Comparison of ENCODE assay signal across 11 cellular contexts in genomic region chr3:62445267-62445666, GRCh38.
DNase-seq lines count a peak whose midpoint lies in the region; ATAC-seq and TF ChIP-seq lines count a peak whose summit lies in the region.
"Had no signal": no experiment of that assay in that cellular context is flagged by ENCODE, and none has a peak within 500 bp of the region (broad histone marks: within the 10 kb centered on the region; RNA-seq: fewer than 3 reads in every experiment).

No MANE protein-coding gene starts in this region.

- no peaks in the 10 kb centered on the region for H3K27me3 ChIP-seq in upper lobe of right lung

- H3K4me3 ChIP-seq in upper lobe of right lung = peak overlapping the region; percentile 34

- no peak for TF ChIP-seq CTCF in upper lobe of right lung (IDR thresholded peaks at IDR 0.05)
- no peak for TF ChIP-seq CTCF in progenitor cell of endocrine pancreas (IDR thresholded peaks at IDR 0.05; ENCODE audit: unreplicated experiment)

- intact Hi-C loops in upper lobe of right lung (cut with DNase I) = no loop called here

- peak; percentile 77 to 79 for ATAC-seq in activated T-cell treated with anti-CD3 and anti-CD28 coated beads, Interleukin-2, amount 50 U/mL, for 72 hours (replicated peaks in 1 of 2)
- ATAC-seq in SK-N-SH treated with all-trans-retinoic acid at 6 μM for 48 hours (peak; percentile 40; the same call in 1 of the 3 replicates), upper lobe of right lung (no peak)

- H3K4me1 Mint-ChIP-seq in activated T-cell treated with anti-CD3 and anti-CD28 coated beads, Interleukin-2, amount 50 U/mL, for 72 hours (ENCODE audit: low read depth) = peaks cover 23% of the 10 kb centered on the region
- no peaks in the 10 kb centered on the region for H3K4me1 Mint-ChIP-seq in progenitor cell of endocrine pancreas (ENCODE audit: low read depth)

- peak overlapping the region; percentile 50 to 73 for H3K4me3 Mint-ChIP-seq in activated T-cell treated with anti-CD3 and anti-CD28 coated beads, Interleukin-2, amount 50 U/mL, for 72 hours
- no peak overlapping the region for H3K4me3 Mint-ChIP-seq in progenitor cell of endocrine pancreas (ENCODE audit: low read depth)
- H3K4me3 Mint-ChIP-seq: H9 had no signal

- no peaks in the 10 kb centered on the region for H3K36me3 ChIP-seq in upper lobe of right lung

- DNase-seq in activated T-cell treated with anti-CD3 and anti-CD28 coated beads, Interleukin-2, amount 50 U/mL, for 72 hours = no peak
- DNase-seq in activated T-cell treated with anti-CD3 and anti-CD28 coated beads, Interleukin-2, amount 50 U/mL, for 1 hour = no peak
- DNase-seq in fibroblast of the conjunctiva (ENCODE audit: low read depth) (peak; percentile 35), upper lobe of right lung (no peak), cerebellum (ENCODE audit: low spot score) (no peak), progenitor cell of endocrine pancreas (ENCODE audit: low spot score, unreplicated experiment) (no peak), NCI-H446 (lab: John Stamatoyannopoulos, UW) (no peak)
- DNase-seq: Caco-2, H9, NCI-H524 treated with DMSO at 0.1 percent for 48 hours had no signal

- no peaks in the 10 kb centered on the region for H3K4me1 ChIP-seq in upper lobe of right lung
- H3K4me1 ChIP-seq: Caco-2 had no signal

- H3K27me3 Mint-ChIP-seq in activated T-cell treated with anti-CD3 and anti-CD28 coated beads, Interleukin-2, amount 50 U/mL, for 72 hours (ENCODE audit: low read depth) = peaks cover 5% of the 10 kb centered on the region
- H3K27me3 Mint-ChIP-seq in progenitor cell of endocrine pancreas = no peaks in the 10 kb centered on the region

- H3K9me3 ChIP-seq in upper lobe of right lung = no peaks in the 10 kb centered on the region
- H3K9me3 ChIP-seq: Caco-2 had no signal

- no peak overlapping the region for H3K27ac ChIP-seq in upper lobe of right lung

- H3K27ac Mint-ChIP-seq in activated T-cell treated with anti-CD3 and anti-CD28 coated beads, Interleukin-2, amount 50 U/mL, for 72 hours = peak overlapping the region; percentile 91
- H3K27ac Mint-ChIP-seq in progenitor cell of endocrine pancreas = no peak overlapping the region

- H3K36me3 Mint-ChIP-seq in activated T-cell treated with anti-CD3 and anti-CD28 coated beads, Interleukin-2, amount 50 U/mL, for 72 hours (ENCODE audit: insufficient read depth in 2 of 2) = peaks cover 2 to 9% of the 10 kb centered on the region in 2 donors
- H3K36me3 Mint-ChIP-seq in progenitor cell of endocrine pancreas (ENCODE audit: insufficient read depth) = peaks cover 12% of the 10 kb centered on the region

- H3K9me3 Mint-ChIP-seq in activated T-cell treated with anti-CD3 and anti-CD28 coated beads, Interleukin-2, amount 50 U/mL, for 72 hours = peaks cover 0 to 3% of the 10 kb centered on the region in 2 donors
- no peaks in the 10 kb centered on the region for H3K9me3 Mint-ChIP-seq in progenitor cell of endocrine pancreas (ENCODE audit: low read depth)

TF ChIP-seq in SK-N-SH treated with all-trans-retinoic acid at 6 μM for 48 hours, 23 proteins besides CTCF, POLR2A, EP300 and RAD21:
- TF ChIP-seq TOX (CRISPR knock-in tag; IDR thresholded peaks at IDR 0.05; ENCODE audit: borderline replicate concordance) = no peak
- no peak for TF ChIP-seq ISL1 (CRISPR knock-in tag; IDR thresholded peaks at IDR 0.05)
- TF ChIP-seq ESRRG (CRISPR knock-in tag; IDR thresholded peaks at IDR 0.05) = no peak
- no peak for TF ChIP-seq ZC3H10 (CRISPR knock-in tag; IDR thresholded peaks at IDR 0.05)
- TF ChIP-seq, protein P1, sequence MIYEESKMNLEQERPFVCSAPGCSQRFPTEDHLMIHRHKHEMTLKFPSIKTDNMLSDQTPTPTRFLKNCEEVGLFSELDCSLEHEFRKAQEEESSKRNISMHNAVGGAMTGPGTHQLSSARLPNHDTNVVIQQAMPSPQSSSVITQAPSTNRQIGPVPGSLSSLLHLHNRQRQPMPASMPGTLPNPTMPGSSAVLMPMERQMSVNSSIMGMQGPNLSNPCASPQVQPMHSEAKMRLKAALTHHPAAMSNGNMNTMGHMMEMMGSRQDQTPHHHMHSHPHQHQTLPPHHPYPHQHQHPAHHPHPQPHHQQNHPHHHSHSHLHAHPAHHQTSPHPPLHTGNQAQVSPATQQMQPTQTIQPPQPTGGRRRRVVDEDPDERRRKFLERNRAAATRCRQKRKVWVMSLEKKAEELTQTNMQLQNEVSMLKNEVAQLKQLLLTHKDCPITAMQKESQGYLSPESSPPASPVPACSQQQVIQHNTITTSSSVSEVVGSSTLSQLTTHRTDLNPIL (CRISPR knock-in tag; IDR thresholded peaks at IDR 0.05; ENCODE audit: low read depth) = no peak
TF ChIP-seq in SK-N-SH treated with all-trans-retinoic acid at 6 μM for 48 hours: peak in this region for 0.
